Comparison of ENCODE assay signal across 9 cellular contexts in the genomic region with DNA sequence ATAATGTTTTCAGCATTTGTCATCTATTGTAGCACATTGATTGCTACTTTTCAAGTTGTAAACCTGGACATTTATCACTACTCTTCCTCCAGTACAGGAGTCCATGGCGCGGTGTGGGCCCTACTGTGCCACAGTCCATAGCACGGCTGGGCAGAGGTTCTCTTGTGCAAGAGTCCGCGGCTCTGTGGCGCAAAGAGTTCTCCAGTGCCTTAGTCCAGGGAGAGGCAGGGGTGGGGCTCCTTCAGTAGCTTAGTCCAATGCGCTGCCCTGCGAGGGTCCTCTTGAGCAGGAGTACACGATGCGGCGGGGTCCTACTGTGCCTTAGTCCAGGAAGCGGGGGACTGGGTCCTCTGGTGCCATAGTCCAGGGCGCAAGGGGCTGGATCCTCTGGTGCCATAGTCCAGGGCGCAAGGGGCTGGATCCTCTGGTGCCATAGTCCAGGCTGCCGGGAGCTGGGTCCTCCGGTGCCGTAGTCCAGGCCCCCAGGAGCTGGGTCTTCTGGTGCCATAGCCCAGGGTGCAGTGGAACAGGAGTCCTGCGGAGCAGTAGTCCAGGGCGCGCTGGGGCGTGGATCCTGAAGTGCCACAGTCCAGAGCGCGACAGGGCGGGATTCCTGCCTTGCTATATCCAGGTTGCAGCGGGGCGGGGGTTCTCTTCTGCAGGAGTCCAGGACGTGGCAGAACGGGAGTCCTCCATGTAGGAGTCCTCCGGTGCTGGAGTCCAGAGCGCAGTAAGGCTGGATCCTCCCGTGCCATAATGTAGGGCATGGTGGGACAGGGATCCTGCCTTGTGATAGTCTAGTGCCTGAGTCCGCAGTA.
"Had no signal": no experiment of that assay in that cellular context is flagged by ENCODE, and none has a peak within 500 bp of the region (broad histone marks: within the 10 kb centered on the region; RNA-seq: fewer than 3 reads in every experiment).

No MANE protein-coding gene starts in this region.

- FAIRE-seq: HTR-8/SVneo had no signal

- H3K4me3 ChIP-seq: GM23248, HAP-1 had no signal

- H2AFZ ChIP-seq: GM23248 had no signal

- H3K4me1 ChIP-seq: HAP-1 had no signal

- DNase-seq: GM23248, GOT3, H7, HFFc6, KG1 had no signal

- H3K27ac Mint-ChIP-seq: HFFc6, IgD-negative memory B cell had no signal

- H3K36me3 ChIP-seq: HAP-1 had no signal

- H3K4me1 Mint-ChIP-seq: IgD-negative memory B cell had no signal

- H3K4me3 Mint-ChIP-seq: HFFc6, IgD-negative memory B cell had no signal

- H3K9ac ChIP-seq: GM23248 had no signal

- H3K9me3 Mint-ChIP-seq: HFFc6, IgD-negative memory B cell had no signal

- H3K27ac ChIP-seq: GM23248 had no signal

- ATAC-seq: HCT116 had no signal

- H3K9me3 ChIP-seq: HAP-1 had no signal
